Comparison of ENCODE assay signal across 1 cellular context in genomic region chr3:152496286-152496685, GRCh38.
TF ChIP-seq lines count a peak whose summit lies in the region.

No MANE protein-coding gene starts in this region.

TF ChIP-seq in GM12891, 5 proteins besides CTCF, POLR2A, EP300 and RAD21:
- TF ChIP-seq POLR2AphosphoS5 (IDR thresholded peaks at IDR 0.05; ENCODE audit: low read depth, low read length) (no peak), PAX5 (IDR thresholded peaks at IDR 0.05; ENCODE audit: insufficient read depth, low read length, severe bottlenecking) (no peak), TAF1 (IDR thresholded peaks at IDR 0.05; ENCODE audit: low read depth, low read length) (no peak), POU2F2 (IDR thresholded peaks at IDR 0.05; ENCODE audit: low read depth, low read length) (no peak)
